Comparison of ENCODE assay signal across 1 cellular context in genomic region chr1:32742956-32743355, GRCh38.
TF ChIP-seq lines count a peak whose summit lies in the region.

No MANE protein-coding gene starts in this region.

TF ChIP-seq in SK-N-SH, 30 proteins besides CTCF, POLR2A, EP300 and RAD21 (continued from another document):
- TF ChIP-seq NRF1 (IDR thresholded peaks at IDR 0.05; ENCODE audit: low read depth, low read length) (no peak), USF2 (IDR thresholded peaks at IDR 0.05; ENCODE audit: borderline replicate concordance, low read depth, low read length) (no peak), SMC3 (IDR thresholded peaks at IDR 0.05; ENCODE audit: low read depth, low read length) (no peak), FOSL2 (IDR thresholded peaks at IDR 0.05; ENCODE audit: borderline replicate concordance, low read depth) (no peak), NFIC (IDR thresholded peaks at IDR 0.05; ENCODE audit: borderline replicate concordance) (no peak), RXRA (IDR thresholded peaks at IDR 0.05; ENCODE audit: borderline replicate concordance, low read depth) (no peak), CHD2 (IDR thresholded peaks at IDR 0.05; ENCODE audit: low read length, partially characterized antibody) (no peak)
